Comparison of ENCODE assay signal across 9 cellular contexts in the genomic region with DNA sequence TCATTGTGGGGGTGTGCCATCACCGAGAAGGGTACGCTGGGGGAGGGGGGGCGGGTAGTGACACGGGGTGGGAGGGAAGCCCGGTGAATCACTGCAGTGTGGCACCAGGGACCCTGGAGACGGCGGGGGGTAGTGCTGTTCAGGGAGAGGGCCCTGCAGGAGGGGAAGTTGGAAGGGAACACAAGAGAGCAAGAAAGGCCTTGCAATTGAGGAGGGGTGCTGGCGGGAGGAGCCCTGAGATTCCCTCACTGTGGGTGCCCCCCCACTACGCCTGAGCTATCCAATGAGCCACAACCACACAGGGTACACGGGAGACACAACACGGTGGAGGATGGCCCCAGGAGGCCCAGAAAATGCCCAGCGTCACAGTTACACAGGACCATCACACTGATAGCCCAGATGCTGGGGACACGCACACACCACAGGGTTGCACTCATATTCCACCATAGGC. TPM values are rescaled to one million over a fixed set of nuclear protein-coding genes. Genes with fewer than 3 reads are reported as not detected.
DNase-seq lines count a peak whose midpoint lies in the region; TF ChIP-seq lines count a peak whose summit lies in the region.
"Had no signal": no experiment of that assay in that cellular context is flagged by ENCODE, and none has a peak within 500 bp of the region (broad histone marks: within the 10 kb centered on the region; RNA-seq: fewer than 3 reads in every experiment).

No MANE protein-coding gene starts in this region.

- H3K27ac ChIP-seq in coronary artery: no peak overlapping the region
- no peak overlapping the region for H3K27ac ChIP-seq in spleen

- peaks cover 35% of the 10 kb centered on the region for H3K4me1 Mint-ChIP-seq in activated CD4-positive, alpha-beta T cell treated with anti-CD3 and anti-CD28 coated beads, Interleukin-2, amount 10 ng/mL, durations not matched to agents 7 days and 5 days

- H3K4me1 ChIP-seq in spleen: peaks cover 7 to 48% (median 32%) of the 10 kb centered on the region in 6 donors

- WGBS in spleen, 5 donors: 22 to 24% (median 23%) methylated on average over 10 to 13 of the region's 13 CpGs

- TF ChIP-seq CTCF in NB4 (IDR thresholded peaks at IDR 0.05; ENCODE audit: low read depth, low read length): no peak
- TF ChIP-seq CTCF in coronary artery (IDR thresholded peaks at IDR 0.05): no peak
- TF ChIP-seq CTCF in spleen (IDR thresholded peaks at IDR 0.05 in 8 of 11, conservative IDR thresholded peaks at IDR 0.05 in 3 of 11): no peak

- peaks cover 0 to 91% (median 57%) of the 10 kb centered on the region in 7 donors for H3K27me3 ChIP-seq in spleen (replicated peaks in 1 of 7)

- H3K9me3 ChIP-seq in spleen: no peaks in the 10 kb centered on the region

- H3K4me3 ChIP-seq in NB4 (ENCODE audit: low read depth, low read length) (no peak overlapping the region), coronary artery (peak overlapping the region; percentile 67), spleen (peak overlapping the region; percentile 41 to 89 (median 62))
- H3K4me3 ChIP-seq: lung had no signal

- no peaks in the 10 kb centered on the region for H3K9me3 Mint-ChIP-seq in activated CD4-positive, alpha-beta T cell treated with anti-CD3 and anti-CD28 coated beads, Interleukin-2, amount 10 ng/mL, durations not matched to agents 7 days and 5 days

- POLR2A ChIA-PET in activated CD4-positive, alpha-beta T cell treated with anti-CD3 and anti-CD28 coated beads, Interleukin-2, amount 10 ng/mL, durations not matched to agents 7 days and 5 days (lab: Charles Lee): no interaction called here

- H3K36me3 ChIP-seq in spleen: no peaks in the 10 kb centered on the region

- H3K27ac Mint-ChIP-seq in activated CD4-positive, alpha-beta T cell treated with anti-CD3 and anti-CD28 coated beads, Interleukin-2, amount 10 ng/mL, durations not matched to agents 7 days and 5 days: no peak overlapping the region

- intact Hi-C loops in spleen (cut with DNase I; ENCODE audit: low total_unique reads): no loop called here

- H3K27me3 Mint-ChIP-seq in activated CD4-positive, alpha-beta T cell treated with anti-CD3 and anti-CD28 coated beads, Interleukin-2, amount 10 ng/mL, durations not matched to agents 7 days and 5 days: peaks cover 47% of the 10 kb centered on the region

- TF ChIP-seq POLR2A in NB4 (IDR thresholded peaks at IDR 0.05; ENCODE audit: extremely low read depth, insufficient read length): no peak
- no peak for TF ChIP-seq POLR2A in spleen (IDR thresholded peaks at IDR 0.05)
- TF ChIP-seq POLR2A in erythroblast (IDR thresholded peaks at IDR 0.05; ENCODE audit: low read length): no peak

- H3K4me3 Mint-ChIP-seq in activated CD4-positive, alpha-beta T cell treated with anti-CD3 and anti-CD28 coated beads, Interleukin-2, amount 10 ng/mL, durations not matched to agents 7 days and 5 days: peak overlapping the region; percentile 21

- no peaks in the 10 kb centered on the region for H3K36me3 Mint-ChIP-seq in activated CD4-positive, alpha-beta T cell treated with anti-CD3 and anti-CD28 coated beads, Interleukin-2, amount 10 ng/mL, durations not matched to agents 7 days and 5 days (ENCODE audit: low read depth)

- CTCF ChIA-PET in activated CD4-positive, alpha-beta T cell treated with anti-CD3 and anti-CD28 coated beads, Interleukin-2, amount 10 ng/mL, durations not matched to agents 7 days and 5 days (lab: Charles Lee): interaction anchor here (0.5 to 0.6 kb wide), 2 partner anchors 508 to 790 kb away, joined by 3 read pairs; no protein-coding TSS in a partner anchor

- no peak for DNase-seq in activated CD4-positive, alpha-beta T cell treated with anti-CD3 and anti-CD28 coated beads, Interleukin-2, amount 10 ng/mL, durations not matched to agents 7 days and 5 days
- no peak for DNase-seq in activated CD4-positive, alpha-beta T cell treated with anti-CD3 and anti-CD28 coated beads, Interleukin-2, amount 50 U/mL, for 48 hours
- DNase-seq in NB4 (ENCODE audit: low read depth): peak; percentile 45
- no peak for DNase-seq in coronary artery (ENCODE audit: low spot score)
- DNase-seq in spleen: no peak
- no peak for DNase-seq in inferior parietal cortex (ENCODE audit: extremely low spot score)
- DNase-seq in erythroblast (lab: John Stamatoyannopoulos, UW): no peak
- no peak for DNase-seq in NCI-H1930 (lab: John Stamatoyannopoulos, UW)

RNA-seq across cellular contexts. Expression of gene ATP1A3, which starts 0.5 kb away (rescaled TPM):
- 1 to 10 TPM; 1.9 to 2.0 TPM for total RNA-seq in activated CD4-positive, alpha-beta T cell treated with anti-CD3 and anti-CD28 coated beads, Interleukin-2, amount 10 ng/mL, durations not matched to agents 7 days and 5 days
- 1 to 10 TPM in 5 of 7 donors, under 1 TPM in 2; 0.72 to 2.2 (median 1.9) TPM for total RNA-seq in spleen
- under 1 TPM; 0.39 to 0.83 (median 0.53) TPM for polyA plus RNA-seq in spleen

RNA-seq across cellular contexts. Expression of gene RABAC1, which starts 35.4 kb away (rescaled TPM):
- total RNA-seq in activated CD4-positive, alpha-beta T cell treated with anti-CD3 and anti-CD28 coated beads, Interleukin-2, amount 10 ng/mL, durations not matched to agents 7 days and 5 days: 10 to 100 TPM; 67.4 to 74.0 TPM
- 100 to 1,000 TPM in 5 of 7 donors, 10 to 100 TPM in 2; 85.6 to 154 (median 123) TPM for total RNA-seq in spleen
- 100 to 1,000 TPM; 110 to 165 (median 145) TPM for polyA plus RNA-seq in spleen
